Comparison of ENCODE assay signal across 9 cellular contexts in genomic region chr1:167342846-167343245, GRCh38.
A peak's percentile ranks its signal among the peaks of the same experiment; 100 is the strongest.
DNase-seq lines count a peak whose midpoint lies in the region; ATAC-seq and TF ChIP-seq lines count a peak whose summit lies in the region.
"Had no signal": no experiment of that assay in that cellular context is flagged by ENCODE, and none has a peak within 500 bp of the region (broad histone marks: within the 10 kb centered on the region; RNA-seq: fewer than 3 reads in every experiment).

No MANE protein-coding gene starts in this region.

- no peak overlapping the region for H3K27ac ChIP-seq in substantia nigra (ENCODE audit: low read depth, low read length, poor library complexity, severe bottlenecking)

- TF ChIP-seq CTCF in GM12864 (IDR thresholded peaks at IDR 0.05; ENCODE audit: low read depth, low read length, missing control alignments), result peak; percentile 22

- ATAC-seq in GM21619 (IDR thresholded peaks at IDR 0.05; ENCODE audit: unreplicated experiment), result peak; percentile 80

- H3K4me3 ChIP-seq in GM12864 (ENCODE audit: low read depth, low read length), result no peak overlapping the region

- DNase-seq in GM12864 (ENCODE audit: low read depth) (no peak), NCI-H69 (lab: John Stamatoyannopoulos, UW) (peak; percentile 54), left kidney (ENCODE audit: low read depth, low spot score) (peak; percentile 10), hippocampal formation (lab: John Stamatoyannopoulos, UW) (no peak), substantia nigra (lab: John Stamatoyannopoulos, UW) (no peak), posterior vena cava (ENCODE audit: low spot score) (no peak)
- DNase-seq in activated CD4-positive, CD25-positive, alpha-beta regulatory T cell (lab: John Stamatoyannopoulos, UW), result no peak
- DNase-seq: activated CD4-positive, alpha-beta T cell treated with anti-CD3 and anti-CD28 coated beads, Interleukin-2, amount 50 U/mL, for 4 hours had no signal

- intact Hi-C loops in posterior vena cava (cut with DNase I), result no loop called here

Comparison
In these comparisons a context has a peak if more than half of its experiments do, and no peak if none do; other contexts are left out.
1. DNase-seq: peak in NCI-H69 (single experiment) and left kidney (single experiment); none in GM12864 (single experiment), hippocampal formation (0 of 2), substantia nigra (0 of 49), posterior vena cava (single experiment) and activated CD4-positive, CD25-positive, alpha-beta regulatory T cell (0 of 4).